9 cellular contexts compared by ENCODE assay signal in the genomic region with DNA sequence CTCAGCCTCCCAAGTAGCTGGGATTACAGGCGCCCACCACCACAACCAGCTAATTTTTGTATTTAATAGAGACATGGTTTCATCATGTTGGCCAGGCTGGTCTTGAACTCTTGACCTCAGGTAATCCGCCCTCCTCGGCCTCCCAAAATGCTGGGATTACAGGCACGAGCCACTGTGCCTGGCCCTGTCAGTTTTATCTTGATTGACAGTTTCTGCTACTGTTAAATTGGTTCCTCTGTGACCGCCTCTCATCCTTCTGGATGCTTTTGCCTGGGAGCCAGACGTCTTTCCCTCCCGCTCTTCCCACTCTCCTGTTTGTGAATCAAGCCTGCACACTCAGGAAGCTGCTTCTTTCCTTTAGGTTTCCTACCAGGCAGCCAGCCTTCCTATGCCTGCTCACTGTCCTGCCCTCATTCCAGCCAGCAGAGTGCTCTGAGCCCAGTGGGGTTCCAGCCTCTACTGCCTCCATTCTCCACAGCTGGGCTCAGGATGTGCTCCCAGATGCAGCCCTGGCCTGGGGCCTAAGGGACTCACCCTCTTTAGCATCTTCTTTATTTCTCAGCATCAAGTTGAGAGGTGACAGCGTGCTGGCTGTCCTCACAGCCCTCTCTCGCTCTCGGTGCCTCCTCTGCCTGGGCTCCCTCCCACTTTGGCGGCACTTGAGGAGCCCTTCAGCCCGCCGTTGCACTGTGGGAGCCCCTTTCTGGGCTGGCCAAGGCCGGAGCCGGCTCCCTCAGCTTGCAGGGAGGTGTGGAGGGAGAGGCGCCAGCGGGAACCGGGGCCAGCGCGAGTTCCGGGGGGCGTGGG. TPM values are rescaled to one million over a fixed set of nuclear protein-coding genes. Genes with fewer than 3 reads are reported as not detected.
A peak's percentile ranks its signal among the peaks of the same experiment; 100 is the strongest.
DNase-seq lines count a peak whose midpoint lies in the region; ATAC-seq, FAIRE-seq and TF ChIP-seq lines count a peak whose summit lies in the region.
"Not testable (repeated sequence)": the region's sequence is repeated elsewhere in the genome, so short reads cannot be mapped to it uniquely, and the experiment has no call there.
"Had no signal": no experiment of that assay in that cellular context is flagged by ENCODE, and none has a peak within 500 bp of the region (broad histone marks: within the 10 kb centered on the region; RNA-seq: fewer than 3 reads in every experiment).

No MANE protein-coding gene starts in this region.

- H3K9ac ChIP-seq in BLaER1: peak overlapping the region; percentile 98
- H3K9ac ChIP-seq in astrocyte (ENCODE audit: low read length): not testable (repeated sequence)

- H3K79me2 ChIP-seq in astrocyte (ENCODE audit: insufficient read depth, low read length): not testable (repeated sequence)

- H3K4me1 ChIP-seq in BLaER1 (peaks cover 82% of the 10 kb centered on the region), heart right ventricle (peaks cover 0 to 38% (median 15%) of the 10 kb centered on the region in 9 donors), lung (ENCODE audit: control insufficient read depth in 2 of 2, insufficient read depth in 2 of 2, low read length in 2 of 2) (peaks cover 0 to 16% of the 10 kb centered on the region in 2 donors)
- H3K4me1 ChIP-seq in astrocyte (ENCODE audit: insufficient read depth, low read length): not testable (repeated sequence)

- not testable (repeated sequence) for H3K36me3 Mint-ChIP-seq in activated CD4-positive, alpha-beta T cell treated with anti-CD3 and anti-CD28 coated beads, Interleukin-2, amount 10 ng/mL, durations not matched to agents 24 days and 14 days (ENCODE audit: low read depth); astrocyte (ENCODE audit: low read depth, unreplicated experiment); nephron progenitor cell (ENCODE audit: low read depth); stimulated activated memory B cell treated with anti-CD40 and anti-IgM and Interleukin-4, amounts not matched to agents 10 μg/mL and 1 μg/mL and 100 μg/mL, for 72 hours

- H3K27ac Mint-ChIP-seq in activated CD4-positive, alpha-beta T cell treated with anti-CD3 and anti-CD28 coated beads, Interleukin-2, amount 10 ng/mL, durations not matched to agents 24 days and 14 days; astrocyte (ENCODE audit: unreplicated experiment): not testable (repeated sequence)
- peak overlapping the region; percentile 19 for H3K27ac Mint-ChIP-seq in nephron progenitor cell
- H3K27ac Mint-ChIP-seq in stimulated activated memory B cell treated with anti-CD40 and anti-IgM and Interleukin-4, amounts not matched to agents 10 μg/mL and 1 μg/mL and 100 μg/mL, for 72 hours: peak overlapping the region; percentile 85

- H3K27ac ChIP-seq in BLaER1 (peak overlapping the region; percentile 100), heart right ventricle (peak overlapping the region in 6 of 10 donors; percentile 9 to 86 (median 84))
- H3K27ac ChIP-seq in astrocyte (ENCODE audit: low read depth, low read length); lung (ENCODE audit: low read depth in 1 of 2, low read length in 1 of 2): not testable (repeated sequence)

- H3K36me3 ChIP-seq in BLaER1: peaks cover 49% of the 10 kb centered on the region
- H3K36me3 ChIP-seq in astrocyte (ENCODE audit: insufficient read depth, low read length); heart right ventricle; lung (ENCODE audit: control insufficient read depth in 2 of 2, insufficient read depth in 2 of 2, low read length in 2 of 2): not testable (repeated sequence)

- H3K4me1 Mint-ChIP-seq in activated CD4-positive, alpha-beta T cell treated with anti-CD3 and anti-CD28 coated beads, Interleukin-2, amount 10 ng/mL, durations not matched to agents 24 days and 14 days: peaks cover 18% of the 10 kb centered on the region
- peaks cover 15% of the 10 kb centered on the region for H3K4me1 Mint-ChIP-seq in astrocyte (ENCODE audit: low read depth, unreplicated experiment)
- H3K4me1 Mint-ChIP-seq in nephron progenitor cell: peaks cover 38% of the 10 kb centered on the region
- peaks cover 38% of the 10 kb centered on the region for H3K4me1 Mint-ChIP-seq in stimulated activated memory B cell treated with anti-CD40 and anti-IgM and Interleukin-4, amounts not matched to agents 10 μg/mL and 1 μg/mL and 100 μg/mL, for 72 hours

- TF ChIP-seq CTCF in astrocyte (IDR thresholded peaks at IDR 0.05; ENCODE audit: insufficient read depth, low read depth, low read length); heart right ventricle (IDR thresholded peaks at IDR 0.05); lung (IDR thresholded peaks at IDR 0.05; ENCODE audit: control extremely low read depth, extremely low read depth); nephron progenitor cell (IDR thresholded peaks at IDR 0.05): not testable (repeated sequence)

- DNase-seq in activated CD4-positive, alpha-beta T cell treated with anti-CD3 and anti-CD28 coated beads, Interleukin-2, amount 10 ng/mL, durations not matched to agents 24 days and 14 days: peak; percentile 49
- DNase-seq in astrocyte (ENCODE audit: low read depth); heart right ventricle; nephron progenitor cell: not testable (repeated sequence)
- peak; percentile 22 for DNase-seq in lung (ENCODE audit: low spot score)

- not testable (repeated sequence) for H3K4me3 Mint-ChIP-seq in activated CD4-positive, alpha-beta T cell treated with anti-CD3 and anti-CD28 coated beads, Interleukin-2, amount 10 ng/mL, durations not matched to agents 24 days and 14 days; nephron progenitor cell; stimulated activated memory B cell treated with anti-CD40 and anti-IgM and Interleukin-4, amounts not matched to agents 10 μg/mL and 1 μg/mL and 100 μg/mL, for 72 hours
- H3K4me3 Mint-ChIP-seq in astrocyte (ENCODE audit: unreplicated experiment): peak overlapping the region; percentile 15

- H3K9me3 ChIP-seq in BLaER1: peaks cover 20% of the 10 kb centered on the region
- H3K9me3 ChIP-seq in astrocyte (ENCODE audit: insufficient read depth, low read depth, low read length); heart right ventricle; lung (ENCODE audit: control insufficient read depth in 2 of 2, insufficient read depth in 1 of 2, low read length in 1 of 2): not testable (repeated sequence)

- H3K27me3 Mint-ChIP-seq in activated CD4-positive, alpha-beta T cell treated with anti-CD3 and anti-CD28 coated beads, Interleukin-2, amount 10 ng/mL, durations not matched to agents 24 days and 14 days: peaks cover 17% of the 10 kb centered on the region
- peaks cover 30% of the 10 kb centered on the region for H3K27me3 Mint-ChIP-seq in astrocyte (ENCODE audit: low read depth, unreplicated experiment)
- H3K27me3 Mint-ChIP-seq in nephron progenitor cell (ENCODE audit: low read depth, poor library complexity): peaks cover 28% of the 10 kb centered on the region
- H3K27me3 Mint-ChIP-seq in stimulated activated memory B cell treated with anti-CD40 and anti-IgM and Interleukin-4, amounts not matched to agents 10 μg/mL and 1 μg/mL and 100 μg/mL, for 72 hours: not testable (repeated sequence)

- peak overlapping the region; percentile 97 for H3K4me2 ChIP-seq in BLaER1
- H3K4me2 ChIP-seq in astrocyte (ENCODE audit: low read length): not testable (repeated sequence)

- H3K4me3 ChIP-seq in BLaER1: peak overlapping the region; percentile 79; the same call in 1 of the 2 replicates
- not testable (repeated sequence) for H3K4me3 ChIP-seq in astrocyte (ENCODE audit: insufficient read depth, low read depth, low read length); heart right ventricle; lung

- not testable (repeated sequence) for H3K9me3 Mint-ChIP-seq in activated CD4-positive, alpha-beta T cell treated with anti-CD3 and anti-CD28 coated beads, Interleukin-2, amount 10 ng/mL, durations not matched to agents 24 days and 14 days; stimulated activated memory B cell treated with anti-CD40 and anti-IgM and Interleukin-4, amounts not matched to agents 10 μg/mL and 1 μg/mL and 100 μg/mL, for 72 hours
- H3K9me3 Mint-ChIP-seq in astrocyte (ENCODE audit: unreplicated experiment) (peaks cover 13% of the 10 kb centered on the region), nephron progenitor cell (peaks cover 13% of the 10 kb centered on the region)

- not testable (repeated sequence) for FAIRE-seq in astrocyte (lab: Jason Lieb, UNC)

- not testable (repeated sequence) for H2AFZ ChIP-seq in astrocyte (ENCODE audit: low read depth, low read length)

- intact Hi-C loops in activated CD4-positive, alpha-beta T cell treated with anti-CD3 and anti-CD28 coated beads, Interleukin-2, amount 10 ng/mL, durations not matched to agents 24 days and 14 days (cut with micrococcal nuclease); heart right ventricle (cut with DNase I): not testable (repeated sequence)

- H3K27me3 ChIP-seq in BLaER1; astrocyte (ENCODE audit: insufficient read depth, low read length); heart right ventricle; lung (ENCODE audit: control insufficient read depth, insufficient read depth): not testable (repeated sequence)

- not testable (repeated sequence) for H4K20me1 ChIP-seq in BLaER1; astrocyte (ENCODE audit: insufficient read depth, low read length)

- ATAC-seq in heart right ventricle; lung (ENCODE audit: insufficient read depth, low FRiP score); stimulated activated memory B cell treated with anti-CD40 and anti-IgM and Interleukin-4, amounts not matched to agents 10 μg/mL and 1 μg/mL and 100 μg/mL, for 72 hours: not testable (repeated sequence)

- 86 to 93% methylated on average over 22 of the region's 22 CpGs for WGBS in heart right ventricle, 2 donors
- WGBS in lung, 2 donors: 91% methylated on average over 19 to 22 of the region's 22 CpGs

RNA-seq across cellular contexts. Expression of a gene that starts 5.0 kb away (rescaled TPM):
- total RNA-seq in activated CD4-positive, alpha-beta T cell treated with anti-CD3 and anti-CD28 coated beads, Interleukin-2, amount 10 ng/mL, durations not matched to agents 24 days and 14 days: 0.19 and 0.23 TPM in 2 replicates
- 0.07 TPM in 1 of 2 replicates, not detected in the other for total RNA-seq in astrocyte
- not detected for total RNA-seq in heart right ventricle
- not detected for polyA plus RNA-seq in heart right ventricle
- under 1 TPM; 0.12 to 0.28 TPM for total RNA-seq in lung
- polyA plus RNA-seq in lung: under 1 TPM; 0.20 to 0.23 TPM
- total RNA-seq: HT-29 had no signal
- polyA plus RNA-seq: CD8-positive, alpha-beta memory T cell had no signal
